Comparison of ENCODE assay signal across 9 cellular contexts in genomic region chr2:143901185-143901842, GRCh38.
DNase-seq lines count a peak whose midpoint lies in the region; ATAC-seq and TF ChIP-seq lines count a peak whose summit lies in the region.
"Had no signal": no experiment of that assay in that cellular context is flagged by ENCODE, and none has a peak within 500 bp of the region (broad histone marks: within the 10 kb centered on the region; RNA-seq: fewer than 3 reads in every experiment).

No MANE protein-coding gene starts in this region.

- no peak overlapping the region for H3K4me3 Mint-ChIP-seq in activated CD4-positive, alpha-beta T cell treated with anti-CD3 and anti-CD28 coated beads, Interleukin-2, amount 10 ng/mL, durations not matched to agents 7 days and 5 days
- H3K4me3 Mint-ChIP-seq in GM23338: no peak overlapping the region

- POLR2A ChIA-PET in A673 (lab: Charles Lee; ENCODE audit: low non-redundant PET): no interaction called here
- POLR2A ChIA-PET in activated CD4-positive, alpha-beta T cell treated with anti-CD3 and anti-CD28 coated beads, Interleukin-2, amount 10 ng/mL, durations not matched to agents 7 days and 5 days (lab: Charles Lee): no interaction called here

- no peaks in the 10 kb centered on the region for H3K9me2 ChIP-seq in GM23338 (ENCODE audit: insufficient read depth)

- BruUV-seq in A673 (replicated peaks; lab: Mats Ljungman, UMichigan): no TSS peak

- H3K27ac ChIP-seq in A673 (ENCODE audit: low read depth, low read length, poor library complexity, severe bottlenecking) (no peak overlapping the region), GM23338 (ENCODE audit: low read depth) (no peak overlapping the region)

- no peaks in the 10 kb centered on the region for H3K36me3 Mint-ChIP-seq in activated CD4-positive, alpha-beta T cell treated with anti-CD3 and anti-CD28 coated beads, Interleukin-2, amount 10 ng/mL, durations not matched to agents 7 days and 5 days (ENCODE audit: low read depth)
- H3K36me3 Mint-ChIP-seq in GM23338 (ENCODE audit: low read depth): no peaks in the 10 kb centered on the region

- DNase-seq in A673 (ENCODE audit: low spot score) (peak; percentile 22), choroid plexus epithelial cell (ENCODE audit: low read depth) (peak; percentile 87), NCI-H187 (lab: John Stamatoyannopoulos, UW) (no peak), GM23338 (ENCODE audit: low spot score) (no peak)
- DNase-seq in activated naive CD4-positive, alpha-beta T cell treated with Interleukin-2 at 50 U/mL for 16 hours: no peak
- DNase-seq in activated CD4-positive, alpha-beta T cell treated with anti-CD3 and anti-CD28 coated beads, Interleukin-2, amount 10 ng/mL, durations not matched to agents 7 days and 5 days: no peak
- DNase-seq: DND-41 had no signal

- H4K20me1 ChIP-seq in GM23338 (replicated peaks; ENCODE audit: insufficient read depth): no peaks in the 10 kb centered on the region

- no peaks in the 10 kb centered on the region for H3F3A ChIP-seq in GM23338 (replicated peaks; ENCODE audit: low read depth)

- ATAC-seq in GM19468 (IDR thresholded peaks at IDR 0.05; ENCODE audit: extremely low read depth, unreplicated experiment): peak; percentile 84
- peak; percentile 76 for ATAC-seq in HG03571 (IDR thresholded peaks at IDR 0.05; ENCODE audit: unreplicated experiment)
- ATAC-seq in GM23338: no peak

- TF ChIP-seq CTCF in A673 (conservative IDR thresholded peaks at IDR 0.05; ENCODE audit: low read depth, low read length) (peak; percentile 28; the same call in 1 of the 2 replicates), choroid plexus epithelial cell (conservative IDR thresholded peaks at IDR 0.05; ENCODE audit: low read depth, low read length) (no peak), GM23338 (conservative IDR thresholded peaks at IDR 0.05; ENCODE audit: low read depth in 2 of 2) (no peak)

- H3K4me1 Mint-ChIP-seq in activated CD4-positive, alpha-beta T cell treated with anti-CD3 and anti-CD28 coated beads, Interleukin-2, amount 10 ng/mL, durations not matched to agents 7 days and 5 days: peaks cover 7% of the 10 kb centered on the region
- H3K4me1 Mint-ChIP-seq in GM23338: peaks cover 8% of the 10 kb centered on the region; the same call in 2 of the 3 replicates

- no peaks in the 10 kb centered on the region for H3K9me3 Mint-ChIP-seq in activated CD4-positive, alpha-beta T cell treated with anti-CD3 and anti-CD28 coated beads, Interleukin-2, amount 10 ng/mL, durations not matched to agents 7 days and 5 days
- no peaks in the 10 kb centered on the region for H3K9me3 Mint-ChIP-seq in GM23338

- CTCF ChIA-PET in A673 (lab: Charles Lee): no interaction called here
- CTCF ChIA-PET in activated CD4-positive, alpha-beta T cell treated with anti-CD3 and anti-CD28 coated beads, Interleukin-2, amount 10 ng/mL, durations not matched to agents 7 days and 5 days (lab: Charles Lee): no interaction called here

- H3K4me1 ChIP-seq in A673 (ENCODE audit: insufficient read depth, low read length, poor library complexity, severe bottlenecking) (no peaks in the 10 kb centered on the region), GM23338 (ENCODE audit: insufficient read depth) (peaks cover 8% of the 10 kb centered on the region)

- H3K27me3 ChIP-seq in A673 (replicated peaks; ENCODE audit: insufficient read depth, low read depth, low read length, poor library complexity) (no peaks in the 10 kb centered on the region), GM23338 (ENCODE audit: insufficient read depth) (peaks cover 6% of the 10 kb centered on the region; the same call in 1 of the 2 replicates)

- no peak overlapping the region for H3K27ac Mint-ChIP-seq in activated CD4-positive, alpha-beta T cell treated with anti-CD3 and anti-CD28 coated beads, Interleukin-2, amount 10 ng/mL, durations not matched to agents 7 days and 5 days
- H3K27ac Mint-ChIP-seq in GM23338: no peak overlapping the region

- no peaks in the 10 kb centered on the region for H3K9me3 ChIP-seq in A673 (ENCODE audit: low read depth, low read length, poor library complexity, severe bottlenecking)

- H3K79me2 ChIP-seq in GM23338 (replicated peaks; ENCODE audit: insufficient read depth): no peaks in the 10 kb centered on the region

- no peak overlapping the region for H3K4me2 ChIP-seq in GM23338

- intact Hi-C loops in A673 (cut with micrococcal nuclease; ENCODE audit: unreplicated experiment): no loop called here

- no peak overlapping the region for H2AFZ ChIP-seq in GM23338

- no peaks in the 10 kb centered on the region for H3K36me3 ChIP-seq in A673 (ENCODE audit: insufficient read depth, low read length, poor library complexity, severe bottlenecking)
- H3K36me3 ChIP-seq in GM23338 (ENCODE audit: insufficient read depth): no peaks in the 10 kb centered on the region

- H3K27me3 Mint-ChIP-seq in activated CD4-positive, alpha-beta T cell treated with anti-CD3 and anti-CD28 coated beads, Interleukin-2, amount 10 ng/mL, durations not matched to agents 7 days and 5 days: peaks cover 15% of the 10 kb centered on the region
- peaks cover 4% of the 10 kb centered on the region for H3K27me3 Mint-ChIP-seq in GM23338 (ENCODE audit: insufficient read depth, low read depth, poor library complexity)

- H3K4me3 ChIP-seq in A673 (ENCODE audit: low read depth, low read length, poor library complexity, severe bottlenecking) (no peak overlapping the region), choroid plexus epithelial cell (ENCODE audit: low read depth, low read length) (no peak overlapping the region), GM23338 (no peak overlapping the region)

TF ChIP-seq in GM23338, 12 proteins besides CTCF, POLR2A, EP300 and RAD21:
- TF ChIP-seq POLR2AphosphoS5 (IDR thresholded peaks at IDR 0.05; ENCODE audit: low read depth): no peak
- TF ChIP-seq ETS1 (IDR thresholded peaks at IDR 0.05): no peak
- TF ChIP-seq REST (IDR thresholded peaks at IDR 0.05; ENCODE audit: unreplicated experiment): no peak
- no peak for TF ChIP-seq STAT1 (IDR thresholded peaks at IDR 0.05; ENCODE audit: unreplicated experiment)

Comparison
In these comparisons a context has a peak if more than half of its experiments do, and no peak if none do; other contexts are left out.
1. DNase-seq: peak in A673 (single experiment) and choroid plexus epithelial cell (single experiment); none in NCI-H187 (0 of 2), activated naive CD4-positive, alpha-beta T cell treated with Interleukin-2 at 50 U/mL for 16 hours (single experiment), activated CD4-positive, alpha-beta T cell treated with anti-CD3 and anti-CD28 coated beads, Interleukin-2, amount 10 ng/mL, durations not matched to agents 7 days and 5 days (single experiment) and GM23338 (single experiment).